Comparison of ENCODE assay signal across 11 cellular contexts in the genomic region with DNA sequence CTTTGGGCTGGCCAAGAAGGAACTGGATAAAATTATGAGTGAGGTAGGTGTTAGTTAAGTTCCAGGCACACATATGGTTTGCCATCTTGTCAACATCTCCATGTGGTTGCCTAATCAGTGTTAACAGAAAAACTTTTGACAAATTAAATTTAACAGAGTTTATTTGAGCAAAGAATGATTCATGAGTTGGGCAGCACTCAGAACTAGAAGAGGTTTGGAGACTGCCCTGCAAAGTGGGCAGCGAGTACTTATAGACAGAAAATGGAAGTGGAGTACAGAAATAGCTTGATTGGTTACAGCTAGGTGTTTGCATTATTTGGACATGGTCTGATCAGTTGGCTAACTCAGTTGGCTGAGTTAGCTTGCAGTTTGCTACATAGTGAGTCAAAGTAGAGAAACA.
"Had no signal": no experiment of that assay in that cellular context is flagged by ENCODE, and none has a peak within 500 bp of the region (broad histone marks: within the 10 kb centered on the region; RNA-seq: fewer than 3 reads in every experiment).

No MANE protein-coding gene starts in this region.

- H3K27ac ChIP-seq: GM23248 had no signal

- H3K9me3 ChIP-seq: HAP-1 had no signal

- FAIRE-seq: H1, H54 had no signal

- DNase-seq: GM23248, GOT3, H7, H9, HCEC 1CT, HFFc6 had no signal

- ATAC-seq: GM23338, HCT116 had no signal

- H3K4me3 ChIP-seq: GM23248, GM23338, HAP-1 had no signal

- H3K4me1 ChIP-seq: HAP-1 had no signal

- H3K36me3 ChIP-seq: HAP-1 had no signal
